9 cellular contexts compared by ENCODE assay signal in genomic region chr2:216142540-216142939, GRCh38. TPM values are rescaled to one million over a fixed set of nuclear protein-coding genes. Genes with fewer than 3 reads are reported as not detected.
A peak's percentile ranks its signal among the peaks of the same experiment; 100 is the strongest.
DNase-seq lines count a peak whose midpoint lies in the region; ATAC-seq and TF ChIP-seq lines count a peak whose summit lies in the region.
"Had no signal": no experiment of that assay in that cellular context is flagged by ENCODE, and none has a peak within 500 bp of the region (broad histone marks: within the 10 kb centered on the region; RNA-seq: fewer than 3 reads in every experiment).

No MANE protein-coding gene starts in this region.

- no peak overlapping the region for H3K4me3 ChIP-seq in suprapubic skin
- H3K4me3 ChIP-seq in hepatocyte, result no peak overlapping the region

- H3K9me3 ChIP-seq in suprapubic skin (no peaks in the 10 kb centered on the region), hepatocyte (ENCODE audit: low read depth) (no peaks in the 10 kb centered on the region)

- peaks cover 39% of the 10 kb centered on the region for H3K79me2 ChIP-seq in hepatocyte

- DNase-seq in foreskin melanocyte, result peak; percentile 55
- no peak for DNase-seq in DMS 273 (lab: John Stamatoyannopoulos, UW; ENCODE audit: unreplicated experiment)
- no peak for DNase-seq in suprapubic skin (ENCODE audit: low spot score in 2 of 2)
- no peak for DNase-seq in hepatocyte (ENCODE audit: low spot score)
- DNase-seq in NCI-H2196 treated with DMSO at 0.1 percent for 48 hours (lab: John Stamatoyannopoulos, UW; ENCODE audit: unreplicated experiment), result no peak
- DNase-seq: cerebellar nuclear complex had no signal

- H3K27me3 ChIP-seq in suprapubic skin (no peaks in the 10 kb centered on the region), hepatocyte (no peaks in the 10 kb centered on the region)

- ATAC-seq in GM18508 (IDR thresholded peaks at IDR 0.05; ENCODE audit: insufficient read depth, unreplicated experiment) (peak; percentile 98), GM21529 (IDR thresholded peaks at IDR 0.05; ENCODE audit: unreplicated experiment) (peak; percentile 99), HG03571 (IDR thresholded peaks at IDR 0.05; ENCODE audit: unreplicated experiment) (peak; percentile 97)

- TF ChIP-seq CTCF in suprapubic skin (IDR thresholded peaks at IDR 0.05) (no peak), hepatocyte (IDR thresholded peaks at IDR 0.05; ENCODE audit: poor library complexity) (no peak)

- no peak for TF ChIP-seq POLR2A in suprapubic skin (IDR thresholded peaks at IDR 0.05)

- H2AFZ ChIP-seq in hepatocyte, result no peak overlapping the region

- H3K27ac ChIP-seq in suprapubic skin, result no peak overlapping the region
- no peak overlapping the region for H3K27ac ChIP-seq in hepatocyte

- no peak overlapping the region for H3K4me2 ChIP-seq in hepatocyte

- H3K36me3 ChIP-seq in suprapubic skin, result peaks cover 89% of the 10 kb centered on the region
- peaks cover 11% of the 10 kb centered on the region for H3K36me3 ChIP-seq in hepatocyte (replicated peaks; ENCODE audit: insufficient read depth, low read depth)

- no peaks in the 10 kb centered on the region for H3K4me1 ChIP-seq in suprapubic skin
- no peaks in the 10 kb centered on the region for H3K4me1 ChIP-seq in hepatocyte (ENCODE audit: insufficient read depth)

- H3K9me2 ChIP-seq in hepatocyte (replicated peaks; ENCODE audit: insufficient read depth), result no peaks in the 10 kb centered on the region

- TF ChIP-seq EP300 in suprapubic skin (IDR thresholded peaks at IDR 0.05), result no peak

- peaks cover 6% of the 10 kb centered on the region for H4K20me1 ChIP-seq in hepatocyte (ENCODE audit: insufficient read depth, poor library complexity, severe bottlenecking)

- 78% methylated on average over 1 of the region's 1 CpG for WGBS in suprapubic skin
- 93% methylated on average over 1 of the region's 1 CpG for WGBS in hepatocyte (ENCODE audit: low lambda C conversion rate, missing lambda C conversion rate)

RNA-seq across cellular contexts. Expression of gene XRCC5, which starts 33.4 kb away (rescaled TPM):
- 100 to 1,000 TPM; 122 to 153 (median 136) TPM for total RNA-seq in suprapubic skin
- 191 and 208 TPM in 2 replicates for total RNA-seq in hepatocyte
- polyA plus RNA-seq in hepatocyte, result 157 and 181 TPM in 2 replicates
